In the genomic region with DNA sequence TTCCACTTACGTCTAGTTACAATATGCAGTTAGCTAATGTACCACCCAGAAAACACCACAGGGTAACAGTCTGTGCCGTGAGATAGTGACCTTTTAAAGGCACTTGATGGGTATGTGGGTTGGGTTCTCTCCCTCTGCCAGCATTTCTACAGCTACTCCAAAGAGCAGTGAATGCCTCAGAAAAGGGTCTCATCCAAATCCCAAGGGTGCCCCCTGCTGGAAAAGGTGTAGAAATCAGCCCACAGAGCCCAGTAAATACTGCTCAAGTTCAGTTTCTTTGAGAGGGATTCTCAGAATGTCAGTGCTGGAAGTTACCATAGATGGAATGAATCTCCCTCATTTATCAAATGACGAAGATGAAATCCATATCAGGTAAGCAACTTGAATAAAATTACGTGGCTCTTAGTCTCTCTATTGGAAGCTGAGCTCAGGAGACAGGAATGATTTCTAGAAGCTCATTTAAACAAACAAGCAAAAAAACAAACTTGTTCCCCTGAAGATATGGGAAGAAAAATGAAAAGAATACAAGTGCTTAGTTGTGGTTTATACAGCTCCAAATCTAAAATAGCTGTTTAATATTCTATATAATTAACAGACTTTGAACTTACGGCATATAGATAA, we compare ENCODE assay signal across 8 cellular contexts. TPM values are rescaled to one million over a fixed set of nuclear protein-coding genes. Genes with fewer than 3 reads are reported as not detected.
DNase-seq lines count a peak whose midpoint lies in the region; ATAC-seq and TF ChIP-seq lines count a peak whose summit lies in the region.

No MANE protein-coding gene starts in this region.

- ATAC-seq in GM18505 (IDR thresholded peaks at IDR 0.05; ENCODE audit: unreplicated experiment) (peak; percentile 84), HG03135 (IDR thresholded peaks at IDR 0.05; ENCODE audit: unreplicated experiment) (peak; percentile 87), memory B cell (ENCODE audit: low read depth) (peak; percentile 81)

- H3K27me3 ChIP-seq in AG04450 (ENCODE audit: control insufficient read depth, insufficient read depth, low read length) = no peaks in the 10 kb centered on the region

- H3K9me3 ChIP-seq in AG04450 (ENCODE audit: control insufficient read depth, insufficient read depth, low read length) = no peaks in the 10 kb centered on the region

- no peak for TF ChIP-seq POLR2A in GM18505 (IDR thresholded peaks at IDR 0.05; ENCODE audit: borderline replicate concordance, extremely low read depth, insufficient read depth, insufficient read length)

- intact Hi-C loops in activated CD4-positive, alpha-beta T cell treated with anti-CD3 and anti-CD28 coated beads, Interleukin-2, amount 10 ng/mL, durations not matched to agents 24 days and 14 days (cut with micrococcal nuclease) = loop anchor here (1.0 to 2.0 kb wide), 4 partner anchors 106 to 607 kb away; a partner anchor contains a TSS

- H3K27me3 Mint-ChIP-seq in activated CD4-positive, alpha-beta T cell treated with anti-CD3 and anti-CD28 coated beads, Interleukin-2, amount 10 ng/mL, durations not matched to agents 24 days and 14 days = peaks cover 16% of the 10 kb centered on the region
- no peaks in the 10 kb centered on the region for H3K27me3 Mint-ChIP-seq in memory B cell

- no peaks in the 10 kb centered on the region for H3K36me3 Mint-ChIP-seq in activated CD4-positive, alpha-beta T cell treated with anti-CD3 and anti-CD28 coated beads, Interleukin-2, amount 10 ng/mL, durations not matched to agents 24 days and 14 days (ENCODE audit: low read depth)
- peaks cover 2% of the 10 kb centered on the region for H3K36me3 Mint-ChIP-seq in memory B cell

- CTCF ChIA-PET in AG04450 (lab: Charles Lee) = interaction anchor here (0.6 to 3.2 kb wide), 23 partner anchors 9 to 819 kb away, joined by 3 to 20 read pairs (median 5); no protein-coding TSS in a partner anchor

- DNase-seq in AG04450 (ENCODE audit: low read depth, low spot score) = peak; percentile 24
- peak; percentile 69 for DNase-seq in NCI-H460 (ENCODE audit: extremely low read depth, low read depth)
- peak; percentile 91 for DNase-seq in activated CD4-positive, alpha-beta T cell treated with anti-CD3 and anti-CD28 coated beads, Interleukin-2, amount 10 ng/mL, durations not matched to agents 24 days and 14 days
- peak; percentile 43 to 77 for DNase-seq in dermis microvascular lymphatic vessel endothelial cell (ENCODE audit: low read depth in 2 of 2)
- peak; percentile 63 to 66 for DNase-seq in memory B cell (ENCODE audit: low spot score in 2 of 2)
- DNase-seq in stimulated activated CD8-positive, alpha-beta memory T cell treated with anti-CD3 and anti-CD28 coated beads, Interleukin-4, amount 100 ng/mL, for 1 hour (ENCODE audit: low read depth in 2 of 2, low spot score in 1 of 2) = peak; percentile 12 to 20

- TF ChIP-seq CTCF in AG04450 (IDR thresholded peaks at IDR 0.05; ENCODE audit: low read depth, low read length) = peak; percentile 76

- H3K27ac Mint-ChIP-seq in activated CD4-positive, alpha-beta T cell treated with anti-CD3 and anti-CD28 coated beads, Interleukin-2, amount 10 ng/mL, durations not matched to agents 24 days and 14 days = no peak overlapping the region
- H3K27ac Mint-ChIP-seq in memory B cell = no peak overlapping the region

- no peak overlapping the region for H3K4me3 ChIP-seq in AG04450 (ENCODE audit: low read depth, low read length)

- H3K9me3 Mint-ChIP-seq in activated CD4-positive, alpha-beta T cell treated with anti-CD3 and anti-CD28 coated beads, Interleukin-2, amount 10 ng/mL, durations not matched to agents 24 days and 14 days = no peaks in the 10 kb centered on the region
- H3K9me3 Mint-ChIP-seq in memory B cell = no peaks in the 10 kb centered on the region

- POLR2A ChIA-PET in AG04450 (lab: Yijun Ruan, JAX) = no interaction called here

- H3K4me1 Mint-ChIP-seq in activated CD4-positive, alpha-beta T cell treated with anti-CD3 and anti-CD28 coated beads, Interleukin-2, amount 10 ng/mL, durations not matched to agents 24 days and 14 days = no peaks in the 10 kb centered on the region
- H3K4me1 Mint-ChIP-seq in memory B cell = no peaks in the 10 kb centered on the region

- H3K27ac ChIP-seq in AG04450 (ENCODE audit: low read depth, low read length) = no peak overlapping the region

- H3K4me3 Mint-ChIP-seq in activated CD4-positive, alpha-beta T cell treated with anti-CD3 and anti-CD28 coated beads, Interleukin-2, amount 10 ng/mL, durations not matched to agents 24 days and 14 days = no peak overlapping the region
- no peak overlapping the region for H3K4me3 Mint-ChIP-seq in memory B cell

RNA-seq across cellular contexts. Expression of a gene that starts 9.5 kb away (rescaled TPM):
- polyA plus RNA-seq in AG04450 (2011; rRNA removed) = not detected in 2 replicates
- polyA minus RNA-seq in AG04450 (2011; rRNA and poly(A)+ RNA removed) = 0.78 TPM in 1 of 2 replicates, not detected in the other
- total RNA-seq in NCI-H460 (2014; rRNA removed; shearing (Covaris generic)) = not detected in 2 replicates
- not detected in 2 replicates for polyA plus RNA-seq in NCI-H460 (2014; cell fraction: nucleus; rRNA removed)
- not detected in 2 replicates for total RNA-seq in activated CD4-positive, alpha-beta T cell treated with anti-CD3 and anti-CD28 coated beads, Interleukin-2, amount 10 ng/mL, durations not matched to agents 24 days and 14 days
- total RNA-seq in dermis microvascular lymphatic vessel endothelial cell = not detected in 2 replicates

RNA-seq across cellular contexts. Expression of a gene that starts 38.6 kb away (rescaled TPM):
- not detected in 2 replicates for polyA plus RNA-seq in AG04450 (2011; rRNA removed)
- polyA minus RNA-seq in AG04450 (2011; rRNA and poly(A)+ RNA removed) = not detected in 2 replicates
- not detected in 2 replicates for total RNA-seq in NCI-H460 (2014; rRNA removed; shearing (Covaris generic))
- polyA plus RNA-seq in NCI-H460 (2014; cell fraction: nucleus; rRNA removed) = not detected in 2 replicates
- not detected in 2 replicates for total RNA-seq in activated CD4-positive, alpha-beta T cell treated with anti-CD3 and anti-CD28 coated beads, Interleukin-2, amount 10 ng/mL, durations not matched to agents 24 days and 14 days
- total RNA-seq in dermis microvascular lymphatic vessel endothelial cell = under 0.01 TPM in 1 of 2 replicates, not detected in the other

Comparison
In these comparisons a context has a peak if more than half of its experiments do, and no peak if none do; other contexts are left out.
1. DNase-seq: peak in every context shown above with its lines; median percentile 91 in activated CD4-positive, alpha-beta T cell treated with anti-CD3 and anti-CD28 coated beads, Interleukin-2, amount 10 ng/mL, durations not matched to agents 24 days and 14 days; 69 in NCI-H460; 64 in memory B cell; 60 in dermis microvascular lymphatic vessel endothelial cell; 24 in AG04450; 16 in stimulated activated CD8-positive, alpha-beta memory T cell treated with anti-CD3 and anti-CD28 coated beads, Interleukin-4, amount 100 ng/mL, for 1 hour.